In genomic region chr2:209592106-209592505, GRCh38 we compare ENCODE assay signal across 23 cellular contexts.
"Had no signal": no experiment of that assay in that cellular context is flagged by ENCODE, and none has a peak within 500 bp of the region (broad histone marks: within the 10 kb centered on the region; RNA-seq: fewer than 3 reads in every experiment).

No MANE protein-coding gene starts in this region.

- H3K36me3 Mint-ChIP-seq: activated naive CD4-positive, alpha-beta T cell treated with anti-CD3 and anti-CD28 coated beads, Interleukin-2, amount 50 U/mL, for 24 hours had no signal

- H3K4me1 Mint-ChIP-seq: activated naive CD4-positive, alpha-beta T cell treated with anti-CD3 and anti-CD28 coated beads, Interleukin-2, amount 50 U/mL, for 24 hours had no signal

- H3K27ac ChIP-seq: RWPE1, SJSA1 had no signal

- DNase-seq: activated CD4-positive, alpha-beta T cell treated with anti-CD3 and anti-CD28 coated beads for 4 hours; activated CD8-positive, alpha-beta memory T cell treated with anti-CD3 and anti-CD28 coated beads, Interleukin-2, amount 50 U/mL, for 48 hours; activated CD8-positive, alpha-beta T cell treated with anti-CD3 and anti-CD28 coated beads for 36 hours; activated effector memory CD4-positive, alpha-beta T cell treated with Interleukin-2 at 50 U/mL for 16 hours; activated naive CD4-positive, alpha-beta T cell; activated T-cell treated with anti-CD3 and anti-CD28 coated beads, Interleukin-2, amount 50 U/mL, for 24 hours; aorta; central memory CD4-positive, alpha-beta T cell; MG63; MV-4-11; NCI-H1105; NCI-H1436; NCI-H1694 treated with DMSO at 0.1 percent for 48 hours; NCI-H2029 treated with DMSO at 0.1 percent for 48 hours; NCI-H446; NCI-H524; NCI-H82; Right ventricle myocardium superior had no signal

- H3K9me3 Mint-ChIP-seq: activated naive CD4-positive, alpha-beta T cell treated with anti-CD3 and anti-CD28 coated beads, Interleukin-2, amount 50 U/mL, for 24 hours; activated T-cell treated with anti-CD3 and anti-CD28 coated beads, Interleukin-2, amount 50 U/mL, for 24 hours; activated T-helper 1 cell treated with anti-CD3 and anti-CD28 coated beads, Interleukin-12 subunit alpha, Interleukin-12 subunit beta, Interleukin-2, Interleukin-4 antibody, amounts not matched to agents 30 ng/mL and 10 ng/mL and 1 ng/mL, durations not matched to agents 14 hours and 24 hours and 36 hours; T-helper 1 cell treated with Interleukin-12 subunit alpha and Interleukin-12 subunit beta and Interleukin-4 antibody, amounts not matched to agents 30 μg/mL and 1 μg/mL, for 36 hours had no signal

- H3K27me3 Mint-ChIP-seq: activated CD8-positive, alpha-beta T cell treated with anti-CD3 and anti-CD28 coated beads for 36 hours; activated naive CD4-positive, alpha-beta T cell treated with anti-CD3 and anti-CD28 coated beads, Interleukin-2, amount 50 U/mL, for 24 hours; activated T-cell treated with anti-CD3 and anti-CD28 coated beads, Interleukin-2, amount 50 U/mL, for 24 hours had no signal

- H3K9me3 ChIP-seq: MG63, SJSA1 had no signal

- H3K27ac Mint-ChIP-seq: activated CD8-positive, alpha-beta T cell treated with anti-CD3 and anti-CD28 coated beads for 36 hours; activated naive CD4-positive, alpha-beta T cell treated with anti-CD3 and anti-CD28 coated beads, Interleukin-2, amount 50 U/mL, for 24 hours; activated T-cell treated with anti-CD3 and anti-CD28 coated beads, Interleukin-2, amount 50 U/mL, for 24 hours; activated T-helper 1 cell treated with anti-CD3 and anti-CD28 coated beads, Interleukin-12 subunit alpha, Interleukin-12 subunit beta, Interleukin-2, Interleukin-4 antibody, amounts not matched to agents 30 ng/mL and 10 ng/mL and 1 ng/mL, durations not matched to agents 14 hours and 24 hours and 36 hours; T-helper 1 cell treated with Interleukin-12 subunit alpha and Interleukin-12 subunit beta and Interleukin-4 antibody, amounts not matched to agents 30 μg/mL and 1 μg/mL, for 36 hours had no signal

- H3K36me3 ChIP-seq: MG63, SJSA1 had no signal

- H3K4me3 Mint-ChIP-seq: activated CD8-positive, alpha-beta T cell treated with anti-CD3 and anti-CD28 coated beads for 36 hours; activated naive CD4-positive, alpha-beta T cell treated with anti-CD3 and anti-CD28 coated beads, Interleukin-2, amount 50 U/mL, for 24 hours; activated T-cell treated with anti-CD3 and anti-CD28 coated beads, Interleukin-2, amount 50 U/mL, for 24 hours; activated T-helper 1 cell treated with anti-CD3 and anti-CD28 coated beads, Interleukin-12 subunit alpha, Interleukin-12 subunit beta, Interleukin-2, Interleukin-4 antibody, amounts not matched to agents 30 ng/mL and 10 ng/mL and 1 ng/mL, durations not matched to agents 14 hours and 24 hours and 36 hours; T-helper 1 cell treated with Interleukin-12 subunit alpha and Interleukin-12 subunit beta and Interleukin-4 antibody, amounts not matched to agents 30 μg/mL and 1 μg/mL, for 36 hours had no signal

- H3K4me3 ChIP-seq: MG63, SJSA1 had no signal

- H3K4me1 ChIP-seq: SJSA1 had no signal
